Comparison of ENCODE assay signal across 1 cellular context in the genomic region with DNA sequence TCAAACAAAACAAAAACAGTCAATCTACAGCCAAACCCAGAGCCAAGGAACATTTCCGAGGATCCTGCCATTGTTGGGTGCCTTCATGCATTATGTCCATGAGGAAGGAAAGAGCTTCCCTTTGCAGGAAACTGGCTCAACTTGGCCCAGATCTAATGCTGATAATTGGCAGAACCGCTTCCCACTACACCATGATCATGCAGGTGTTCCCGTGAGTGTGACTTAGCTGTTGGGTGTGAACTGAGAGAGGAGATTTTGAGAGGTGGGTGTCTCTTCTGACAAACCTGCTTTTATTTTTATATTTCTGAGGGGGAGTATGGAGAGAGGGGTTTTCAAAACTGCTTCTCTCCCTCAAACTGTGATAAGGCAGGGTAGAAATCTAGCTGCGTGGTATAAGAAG.
TF ChIP-seq lines count a peak whose summit lies in the region.

No MANE protein-coding gene starts in this region.

TF ChIP-seq in GM23338, 12 proteins besides CTCF, POLR2A, EP300 and RAD21 (continued from another document):
- TF ChIP-seq, protein P1, sequence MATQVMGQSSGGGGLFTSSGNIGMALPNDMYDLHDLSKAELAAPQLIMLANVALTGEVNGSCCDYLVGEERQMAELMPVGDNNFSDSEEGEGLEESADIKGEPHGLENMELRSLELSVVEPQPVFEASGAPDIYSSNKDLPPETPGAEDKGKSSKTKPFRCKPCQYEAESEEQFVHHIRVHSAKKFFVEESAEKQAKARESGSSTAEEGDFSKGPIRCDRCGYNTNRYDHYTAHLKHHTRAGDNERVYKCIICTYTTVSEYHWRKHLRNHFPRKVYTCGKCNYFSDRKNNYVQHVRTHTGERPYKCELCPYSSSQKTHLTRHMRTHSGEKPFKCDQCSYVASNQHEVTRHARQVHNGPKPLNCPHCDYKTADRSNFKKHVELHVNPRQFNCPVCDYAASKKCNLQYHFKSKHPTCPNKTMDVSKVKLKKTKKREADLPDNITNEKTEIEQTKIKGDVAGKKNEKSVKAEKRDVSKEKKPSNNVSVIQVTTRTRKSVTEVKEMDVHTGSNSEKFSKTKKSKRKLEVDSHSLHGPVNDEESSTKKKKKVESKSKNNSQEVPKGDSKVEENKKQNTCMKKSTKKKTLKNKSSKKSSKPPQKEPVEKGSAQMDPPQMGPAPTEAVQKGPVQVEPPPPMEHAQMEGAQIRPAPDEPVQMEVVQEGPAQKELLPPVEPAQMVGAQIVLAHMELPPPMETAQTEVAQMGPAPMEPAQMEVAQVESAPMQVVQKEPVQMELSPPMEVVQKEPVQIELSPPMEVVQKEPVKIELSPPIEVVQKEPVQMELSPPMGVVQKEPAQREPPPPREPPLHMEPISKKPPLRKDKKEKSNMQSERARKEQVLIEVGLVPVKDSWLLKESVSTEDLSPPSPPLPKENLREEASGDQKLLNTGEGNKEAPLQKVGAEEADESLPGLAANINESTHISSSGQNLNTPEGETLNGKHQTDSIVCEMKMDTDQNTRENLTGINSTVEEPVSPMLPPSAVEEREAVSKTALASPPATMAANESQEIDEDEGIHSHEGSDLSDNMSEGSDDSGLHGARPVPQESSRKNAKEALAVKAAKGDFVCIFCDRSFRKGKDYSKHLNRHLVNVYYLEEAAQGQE (IDR thresholded peaks at IDR 0.05; ENCODE audit: unreplicated experiment) = no peak
- TF ChIP-seq EZH2 (IDR thresholded peaks at IDR 0.05; ENCODE audit: low read depth, unreplicated experiment) (no peak), JUNB (IDR thresholded peaks at IDR 0.05; ENCODE audit: unreplicated experiment) (no peak), CREB1 (CRISPR knock-in tag; IDR thresholded peaks at IDR 0.05; ENCODE audit: low read depth) (no peak), ZNF331 (CRISPR knock-in tag; IDR thresholded peaks at IDR 0.05; ENCODE audit: low read depth) (no peak), POLR2AphosphoS5 (IDR thresholded peaks at IDR 0.05; ENCODE audit: low read depth) (no peak), ZNF114 (CRISPR knock-in tag; IDR thresholded peaks at IDR 0.05) (no peak), STAT1 (IDR thresholded peaks at IDR 0.05; ENCODE audit: unreplicated experiment) (no peak), NANOG (IDR thresholded peaks at IDR 0.05; ENCODE audit: borderline replicate concordance) (no peak)
- TF ChIP-seq, protein P2, sequence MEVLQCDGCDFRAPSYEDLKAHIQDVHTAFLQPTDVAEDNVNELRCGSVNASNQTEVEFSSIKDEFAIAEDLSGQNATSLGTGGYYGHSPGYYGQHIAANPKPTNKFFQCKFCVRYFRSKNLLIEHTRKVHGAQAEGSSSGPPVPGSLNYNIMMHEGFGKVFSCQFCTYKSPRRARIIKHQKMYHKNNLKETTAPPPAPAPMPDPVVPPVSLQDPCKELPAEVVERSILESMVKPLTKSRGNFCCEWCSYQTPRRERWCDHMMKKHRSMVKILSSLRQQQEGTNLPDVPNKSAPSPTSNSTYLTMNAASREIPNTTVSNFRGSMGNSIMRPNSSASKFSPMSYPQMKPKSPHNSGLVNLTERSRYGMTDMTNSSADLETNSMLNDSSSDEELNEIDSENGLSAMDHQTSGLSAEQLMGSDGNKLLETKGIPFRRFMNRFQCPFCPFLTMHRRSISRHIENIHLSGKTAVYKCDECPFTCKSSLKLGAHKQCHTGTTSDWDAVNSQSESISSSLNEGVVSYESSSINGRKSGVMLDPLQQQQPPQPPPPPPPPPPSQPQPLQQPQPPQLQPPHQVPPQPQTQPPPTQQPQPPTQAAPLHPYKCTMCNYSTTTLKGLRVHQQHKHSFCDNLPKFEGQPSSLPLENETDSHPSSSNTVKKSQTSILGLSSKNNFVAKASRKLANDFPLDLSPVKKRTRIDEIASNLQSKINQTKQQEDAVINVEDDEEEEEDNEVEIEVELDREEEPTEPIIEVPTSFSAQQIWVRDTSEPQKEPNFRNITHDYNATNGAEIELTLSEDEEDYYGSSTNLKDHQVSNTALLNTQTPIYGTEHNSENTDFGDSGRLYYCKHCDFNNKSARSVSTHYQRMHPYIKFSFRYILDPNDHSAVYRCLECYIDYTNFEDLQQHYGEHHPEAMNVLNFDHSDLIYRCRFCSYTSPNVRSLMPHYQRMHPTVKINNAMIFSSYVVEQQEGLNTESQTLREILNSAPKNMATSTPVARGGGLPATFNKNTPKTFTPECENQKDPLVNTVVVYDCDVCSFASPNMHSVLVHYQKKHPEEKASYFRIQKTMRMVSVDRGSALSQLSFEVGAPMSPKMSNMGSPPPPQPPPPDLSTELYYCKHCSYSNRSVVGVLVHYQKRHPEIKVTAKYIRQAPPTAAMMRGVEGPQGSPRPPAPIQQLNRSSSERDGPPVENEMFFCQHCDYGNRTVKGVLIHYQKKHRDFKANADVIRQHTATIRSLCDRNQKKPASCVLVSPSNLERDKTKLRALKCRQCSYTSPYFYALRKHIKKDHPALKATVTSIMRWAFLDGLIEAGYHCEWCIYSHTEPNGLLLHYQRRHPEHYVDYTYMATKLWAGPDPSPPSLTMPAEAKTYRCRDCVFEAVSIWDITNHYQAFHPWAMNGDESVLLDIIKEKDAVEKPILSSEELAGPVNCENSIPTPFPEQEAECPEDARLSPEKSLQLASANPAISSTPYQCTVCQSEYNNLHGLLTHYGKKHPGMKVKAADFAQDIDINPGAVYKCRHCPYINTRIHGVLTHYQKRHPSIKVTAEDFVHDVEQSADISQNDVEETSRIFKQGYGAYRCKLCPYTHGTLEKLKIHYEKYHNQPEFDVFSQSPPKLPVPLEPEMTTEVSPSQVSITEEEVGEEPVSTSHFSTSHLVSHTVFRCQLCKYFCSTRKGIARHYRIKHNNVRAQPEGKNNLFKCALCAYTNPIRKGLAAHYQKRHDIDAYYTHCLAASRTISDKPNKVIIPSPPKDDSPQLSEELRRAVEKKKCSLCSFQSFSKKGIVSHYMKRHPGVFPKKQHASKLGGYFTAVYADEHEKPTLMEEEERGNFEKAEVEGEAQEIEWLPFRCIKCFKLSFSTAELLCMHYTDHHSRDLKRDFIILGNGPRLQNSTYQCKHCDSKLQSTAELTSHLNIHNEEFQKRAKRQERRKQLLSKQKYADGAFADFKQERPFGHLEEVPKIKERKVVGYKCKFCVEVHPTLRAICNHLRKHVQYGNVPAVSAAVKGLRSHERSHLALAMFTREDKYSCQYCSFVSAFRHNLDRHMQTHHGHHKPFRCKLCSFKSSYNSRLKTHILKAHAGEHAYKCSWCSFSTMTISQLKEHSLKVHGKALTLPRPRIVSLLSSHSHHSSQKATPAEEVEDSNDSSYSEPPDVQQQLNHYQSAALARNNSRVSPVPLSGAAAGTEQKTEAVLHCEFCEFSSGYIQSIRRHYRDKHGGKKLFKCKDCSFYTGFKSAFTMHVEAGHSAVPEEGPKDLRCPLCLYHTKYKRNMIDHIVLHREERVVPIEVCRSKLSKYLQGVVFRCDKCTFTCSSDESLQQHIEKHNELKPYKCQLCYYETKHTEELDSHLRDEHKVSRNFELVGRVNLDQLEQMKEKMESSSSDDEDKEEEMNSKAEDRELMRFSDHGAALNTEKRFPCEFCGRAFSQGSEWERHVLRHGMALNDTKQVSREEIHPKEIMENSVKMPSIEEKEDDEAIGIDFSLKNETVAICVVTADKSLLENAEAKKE (CRISPR knock-in tag; IDR thresholded peaks at IDR 0.05) = no peak
- TF ChIP-seq, protein P3, sequence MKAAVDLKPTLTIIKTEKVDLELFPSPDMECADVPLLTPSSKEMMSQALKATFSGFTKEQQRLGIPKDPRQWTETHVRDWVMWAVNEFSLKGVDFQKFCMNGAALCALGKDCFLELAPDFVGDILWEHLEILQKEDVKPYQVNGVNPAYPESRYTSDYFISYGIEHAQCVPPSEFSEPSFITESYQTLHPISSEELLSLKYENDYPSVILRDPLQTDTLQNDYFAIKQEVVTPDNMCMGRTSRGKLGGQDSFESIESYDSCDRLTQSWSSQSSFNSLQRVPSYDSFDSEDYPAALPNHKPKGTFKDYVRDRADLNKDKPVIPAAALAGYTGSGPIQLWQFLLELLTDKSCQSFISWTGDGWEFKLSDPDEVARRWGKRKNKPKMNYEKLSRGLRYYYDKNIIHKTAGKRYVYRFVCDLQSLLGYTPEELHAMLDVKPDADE (IDR thresholded peaks at IDR 0.05) = no peak
